ENCODE assay signal across 28 cellular contexts in genomic region chr5:32090755-32091128, GRCh38.
"Had no signal": no experiment of that assay in that cellular context is flagged by ENCODE, and none has a peak within 500 bp of the region (broad histone marks: within the 10 kb centered on the region; RNA-seq: fewer than 3 reads in every experiment).

No MANE protein-coding gene starts in this region.

- H3K27ac ChIP-seq: foreskin keratinocyte, heart right ventricle, left ventricle myocardium inferior, neutrophil, pancreas, prostate gland, sigmoid colon, uterus, WERI-Rb-1 had no signal

- H3K4me3 ChIP-seq: heart right ventricle, left ventricle myocardium inferior, lung, pancreas, prostate gland, sigmoid colon, uterus had no signal

- H3K27me3 Mint-ChIP-seq: activated CD4-positive, alpha-beta memory T cell treated with anti-CD3 and anti-CD28 coated beads for 36 hours; activated CD4-positive, alpha-beta T cell treated with anti-CD3 and anti-CD28 coated beads, Interleukin-2, amount 10 ng/mL, durations not matched to agents 24 days and 14 days; stimulated activated naive CD8-positive, alpha-beta T cell treated with anti-CD3 and anti-CD28 coated beads, Interleukin-15, Interleukin-2, amounts not matched to agents 100 ng/mL and 50 ng/mL, for 24 hours; T-helper 17 cell; type B pancreatic cell had no signal

- H3K9me3 ChIP-seq: heart right ventricle, left ventricle myocardium inferior, neutrophil, pancreas, prostate gland, sigmoid colon, uterus had no signal

- H3K4me3 Mint-ChIP-seq: activated CD4-positive, alpha-beta memory T cell treated with anti-CD3 and anti-CD28 coated beads for 36 hours; activated CD4-positive, alpha-beta T cell treated with anti-CD3 and anti-CD28 coated beads, Interleukin-2, amount 10 ng/mL, durations not matched to agents 24 days and 14 days; nephron; stimulated activated effector memory CD8-positive, alpha-beta T cell treated with anti-CD3 and anti-CD28 coated beads, Interleukin-12 subunit alpha, Interleukin-12 subunit beta, amount 100 ng/mL, for 72 hours; stimulated activated naive CD8-positive, alpha-beta T cell treated with anti-CD3 and anti-CD28 coated beads, Interleukin-15, Interleukin-2, amounts not matched to agents 100 ng/mL and 50 ng/mL, for 24 hours; T-helper 17 cell; type B pancreatic cell had no signal

- FAIRE-seq: pancreas, small intestine had no signal

- H3K36me3 ChIP-seq: neutrophil, pancreas, prostate gland had no signal

- H3K9me3 Mint-ChIP-seq: activated CD4-positive, alpha-beta memory T cell treated with anti-CD3 and anti-CD28 coated beads for 36 hours; activated CD4-positive, alpha-beta T cell treated with anti-CD3 and anti-CD28 coated beads, Interleukin-2, amount 10 ng/mL, durations not matched to agents 24 days and 14 days; nephron; stimulated activated effector memory CD8-positive, alpha-beta T cell treated with anti-CD3 and anti-CD28 coated beads, Interleukin-12 subunit alpha, Interleukin-12 subunit beta, amount 100 ng/mL, for 72 hours; stimulated activated naive CD8-positive, alpha-beta T cell treated with anti-CD3 and anti-CD28 coated beads, Interleukin-15, Interleukin-2, amounts not matched to agents 100 ng/mL and 50 ng/mL, for 24 hours; type B pancreatic cell had no signal

- H3K27ac Mint-ChIP-seq: activated CD4-positive, alpha-beta memory T cell treated with anti-CD3 and anti-CD28 coated beads for 36 hours; activated CD4-positive, alpha-beta T cell treated with anti-CD3 and anti-CD28 coated beads, Interleukin-2, amount 10 ng/mL, durations not matched to agents 24 days and 14 days; nephron; stimulated activated effector memory CD8-positive, alpha-beta T cell treated with anti-CD3 and anti-CD28 coated beads, Interleukin-12 subunit alpha, Interleukin-12 subunit beta, amount 100 ng/mL, for 72 hours; stimulated activated naive CD8-positive, alpha-beta T cell treated with anti-CD3 and anti-CD28 coated beads, Interleukin-15, Interleukin-2, amounts not matched to agents 100 ng/mL and 50 ng/mL, for 24 hours; T-helper 17 cell; type B pancreatic cell had no signal

- H3K27me3 ChIP-seq: foreskin keratinocyte, heart right ventricle, neutrophil, pancreas, sigmoid colon, uterus had no signal

- DNase-seq: activated CD4-positive, alpha-beta memory T cell treated with anti-CD3 and anti-CD28 coated beads for 36 hours; activated CD4-positive, alpha-beta T cell treated with anti-CD3 and anti-CD28 coated beads, Interleukin-2, amount 10 ng/mL, durations not matched to agents 24 days and 14 days; activated CD4-positive, CD25-positive, alpha-beta regulatory T cell treated with anti-CD3 and anti-CD28 coated beads, Interleukin-2, amount 50 U/mL, for 72 hours; activated gamma-delta T cell treated with Interleukin-2 at 50 U/mL for 16 hours; activated naive CD4-positive, alpha-beta T cell treated with anti-CD3 and anti-CD28 coated beads, Interleukin-2, amount 50 U/mL, for 16 hours; amygdala; caudate nucleus; cortex of kidney; foreskin keratinocyte; heart right ventricle; left ventricle myocardium inferior; pancreas; retina; sigmoid colon; small intestine; stimulated activated CD4-positive, alpha-beta T cell treated with anti-CD3 and anti-CD28 coated beads, Interleukin-4, amount 100 ng/mL, for 24 hours; T-helper 17 cell; T1000; uterus; WERI-Rb-1 had no signal

- H3K36me3 Mint-ChIP-seq: activated CD4-positive, alpha-beta memory T cell treated with anti-CD3 and anti-CD28 coated beads for 36 hours had no signal

- H3K4me1 Mint-ChIP-seq: stimulated activated effector memory CD8-positive, alpha-beta T cell treated with anti-CD3 and anti-CD28 coated beads, Interleukin-12 subunit alpha, Interleukin-12 subunit beta, amount 100 ng/mL, for 72 hours had no signal

- H3K4me1 ChIP-seq: foreskin keratinocyte, pancreas, prostate gland, uterus had no signal

- ATAC-seq: esophagus mucosa; foreskin keratinocyte; pancreas; stimulated activated effector memory CD8-positive, alpha-beta T cell treated with anti-CD3 and anti-CD28 coated beads, Interleukin-12 subunit alpha, Interleukin-12 subunit beta, amount 100 ng/mL, for 72 hours; T-helper 17 cell had no signal
